ENCODE assay signal across 18 cellular contexts in genomic region chr16:84764970-84765369, GRCh38.
"Had no signal": no experiment of that assay in that cellular context is flagged by ENCODE, and none has a peak within 500 bp of the region (broad histone marks: within the 10 kb centered on the region; RNA-seq: fewer than 3 reads in every experiment).

No MANE protein-coding gene starts in this region.

- H3K9me3 ChIP-seq: body of pancreas, heart left ventricle, neutrophil, thyroid gland, uterus had no signal

- DNase-seq: activated CD4-positive, alpha-beta T cell treated with anti-CD3 and anti-CD28 coated beads for 1 hour; activated CD8-positive, alpha-beta T cell treated with anti-CD3 and anti-CD28 coated beads for 36 hours; activated gamma-delta T cell treated with Interleukin-2 at 50 U/mL for 16 hours; activated T-cell treated with anti-CD3 and anti-CD28 coated beads, Interleukin-2, amount 50 U/mL, for 72 hours; amygdala; body of pancreas; caudate nucleus; heart left ventricle; left colon; natural killer cell; stimulated activated CD4-positive, alpha-beta T cell treated with anti-CD3 and anti-CD28 coated beads, Interleukin-12 subunit alpha, Interleukin-12 subunit beta, amount 100 ng/mL, for 4 hours; stimulated activated CD4-positive, alpha-beta T cell treated with anti-CD3 and anti-CD28 coated beads, Interleukin-2, amount 100 ng/mL, for 24 hours; stimulated activated naive B cell treated with anti-CD40 and anti-IgM and Interleukin-4, amounts not matched to agents 10 μg/mL and 1 μg/mL and 100 μg/mL, for 72 hours; uterus had no signal

- H3K27me3 Mint-ChIP-seq: activated CD8-positive, alpha-beta T cell treated with anti-CD3 and anti-CD28 coated beads for 36 hours; stimulated activated naive B cell treated with anti-CD40 and anti-IgM and Interleukin-4, amounts not matched to agents 10 μg/mL and 1 μg/mL and 100 μg/mL, for 72 hours had no signal

- H3K27me3 ChIP-seq: body of pancreas, heart left ventricle, neutrophil, thyroid gland, uterus had no signal

- H2AFZ ChIP-seq: parathyroid adenoma had no signal

- H3K4me3 Mint-ChIP-seq: activated CD8-positive, alpha-beta T cell treated with anti-CD3 and anti-CD28 coated beads for 36 hours; natural killer cell; stimulated activated naive B cell treated with anti-CD40 and anti-IgM and Interleukin-4, amounts not matched to agents 10 μg/mL and 1 μg/mL and 100 μg/mL, for 72 hours had no signal

- H3K36me3 ChIP-seq: uterus had no signal

- H3K9me3 Mint-ChIP-seq: activated CD8-positive, alpha-beta T cell treated with anti-CD3 and anti-CD28 coated beads for 36 hours; activated T-cell treated with anti-CD3 and anti-CD28 coated beads, Interleukin-2, amount 50 U/mL, for 72 hours; natural killer cell; stimulated activated naive B cell treated with anti-CD40 and anti-IgM and Interleukin-4, amounts not matched to agents 10 μg/mL and 1 μg/mL and 100 μg/mL, for 72 hours had no signal

- ATAC-seq: activated CD8-positive, alpha-beta T cell treated with anti-CD3 and anti-CD28 coated beads for 36 hours; body of pancreas; heart left ventricle; left colon; natural killer cell; stimulated activated naive B cell treated with anti-CD40 and anti-IgM and Interleukin-4, amounts not matched to agents 10 μg/mL and 1 μg/mL and 100 μg/mL, for 72 hours had no signal

- H3K27ac ChIP-seq: body of pancreas, parathyroid adenoma, uterus, VCaP had no signal

- H3K79me2 ChIP-seq: parathyroid adenoma had no signal

- H3K27ac Mint-ChIP-seq: natural killer cell had no signal

- H3K4me3 ChIP-seq: body of pancreas, heart left ventricle, thyroid gland, uterus had no signal

- H3K4me1 ChIP-seq: body of pancreas, parathyroid adenoma, uterus had no signal
